19 cellular contexts compared by ENCODE assay signal in the genomic region with DNA sequence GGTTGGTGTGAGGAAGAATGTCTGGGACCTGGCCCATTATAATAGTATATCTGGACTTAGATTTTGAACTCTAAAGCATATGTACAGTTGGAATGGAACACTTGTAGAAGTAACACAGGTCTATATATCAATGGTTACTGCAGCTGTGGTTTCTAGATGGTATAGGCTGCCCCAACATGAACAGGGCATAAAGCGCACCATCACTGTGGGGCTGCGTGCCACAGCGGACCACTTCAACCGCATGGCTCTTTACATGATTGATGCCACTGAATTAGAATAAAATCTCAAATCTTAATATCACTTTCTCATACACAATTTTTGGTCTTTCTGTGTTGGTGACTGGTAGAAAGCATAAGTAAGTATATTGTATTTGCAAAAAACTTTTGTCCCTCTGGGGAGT. TPM values are rescaled to one million over a fixed set of nuclear protein-coding genes. Genes with fewer than 3 reads are reported as not detected.
"Had no signal": no experiment of that assay in that cellular context is flagged by ENCODE, and none has a peak within 500 bp of the region (broad histone marks: within the 10 kb centered on the region; RNA-seq: fewer than 3 reads in every experiment).

No MANE protein-coding gene starts in this region.

- H3K27ac ChIP-seq: adrenal gland, ovary, SJSA1, spleen had no signal

- FAIRE-seq: bronchial epithelial cell, colon, endometrium, frontal cortex, keratinocyte had no signal

- H3K4me1 Mint-ChIP-seq: stimulated activated memory B cell treated with anti-CD40 and anti-IgM and Interleukin-4, amounts not matched to agents 10 μg/mL and 1 μg/mL and 100 μg/mL, for 72 hours had no signal

- H3K4me3 ChIP-seq: adrenal gland, lung, ovary, SJSA1, spleen, thyroid gland had no signal

- H3K4me3 Mint-ChIP-seq: activated naive CD4-positive, alpha-beta T cell treated with anti-CD3 and anti-CD28 coated beads for 36 hours; stimulated activated memory B cell treated with anti-CD40 and anti-IgM and Interleukin-4, amounts not matched to agents 10 μg/mL and 1 μg/mL and 100 μg/mL, for 72 hours; T-helper 1 cell treated with Interleukin-12 subunit alpha and Interleukin-12 subunit beta and Interleukin-4 antibody, amounts not matched to agents 30 μg/mL and 1 μg/mL, for 36 hours had no signal

- H3K27me3 Mint-ChIP-seq: stimulated activated memory B cell treated with anti-CD40 and anti-IgM and Interleukin-4, amounts not matched to agents 10 μg/mL and 1 μg/mL and 100 μg/mL, for 72 hours had no signal

- H3K9me3 ChIP-seq: adrenal gland, ovary, SJSA1, spleen, thyroid gland had no signal

- H3K27ac Mint-ChIP-seq: activated naive CD4-positive, alpha-beta T cell treated with anti-CD3 and anti-CD28 coated beads for 36 hours; stimulated activated memory B cell treated with anti-CD40 and anti-IgM and Interleukin-4, amounts not matched to agents 10 μg/mL and 1 μg/mL and 100 μg/mL, for 72 hours; T-helper 1 cell treated with Interleukin-12 subunit alpha and Interleukin-12 subunit beta and Interleukin-4 antibody, amounts not matched to agents 30 μg/mL and 1 μg/mL, for 36 hours had no signal

- H3K9me3 Mint-ChIP-seq: activated naive CD4-positive, alpha-beta T cell treated with anti-CD3 and anti-CD28 coated beads for 36 hours; stimulated activated memory B cell treated with anti-CD40 and anti-IgM and Interleukin-4, amounts not matched to agents 10 μg/mL and 1 μg/mL and 100 μg/mL, for 72 hours; T-helper 1 cell treated with Interleukin-12 subunit alpha and Interleukin-12 subunit beta and Interleukin-4 antibody, amounts not matched to agents 30 μg/mL and 1 μg/mL, for 36 hours had no signal

- H3K4me1 ChIP-seq: SJSA1, spleen had no signal

- H3K27me3 ChIP-seq: adrenal gland, ovary, SJSA1, spleen, thyroid gland had no signal

- DNase-seq: activated CD4-positive, alpha-beta T cell treated with anti-CD3 and anti-CD28 coated beads, Interleukin-2, amount 50 U/mL, for 4 hours; activated naive CD4-positive, alpha-beta T cell treated with anti-CD3 and anti-CD28 coated beads for 36 hours; activated T-cell treated with anti-CD3 and anti-CD28 coated beads for 4 hours; adrenal gland; ovary; stimulated activated CD4-positive, alpha-beta T cell treated with anti-CD3 and anti-CD28 coated beads, Interleukin-4, amount 100 ng/mL, for 4 hours; thyroid gland had no signal

- H3K36me3 ChIP-seq: ovary had no signal

- ATAC-seq: left lobe of liver; stimulated activated memory B cell treated with anti-CD40 and anti-IgM and Interleukin-4, amounts not matched to agents 10 μg/mL and 1 μg/mL and 100 μg/mL, for 72 hours had no signal

RNA-seq across cellular contexts. Expression of gene KLRG2, which starts 59.5 kb away (rescaled TPM):
- total RNA-seq: frontal cortex, left lobe of liver, ovary, pulmonary artery endothelial cell, SJSA1, spleen had no signal
